Comparison of ENCODE assay signal across 13 cellular contexts in the genomic region with DNA sequence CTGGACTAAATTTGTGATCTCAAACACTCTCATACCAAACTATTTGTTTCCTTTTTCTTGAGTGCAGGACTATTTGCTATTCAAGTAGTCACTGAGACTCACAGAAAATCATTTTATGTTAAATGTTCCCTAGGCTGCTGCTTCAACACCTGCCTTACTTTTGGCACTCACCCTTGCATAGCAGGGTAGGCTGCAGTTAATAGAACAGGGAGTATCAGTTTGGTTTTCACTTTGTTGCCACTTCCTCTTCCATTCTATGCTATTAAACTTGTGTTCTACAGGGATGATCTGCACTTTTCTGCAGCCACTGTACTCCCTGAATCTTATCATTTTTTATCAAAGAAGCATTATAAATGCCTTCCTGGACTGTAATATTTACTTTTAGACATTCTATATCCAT.
DNase-seq lines count a peak whose midpoint lies in the region; ATAC-seq and TF ChIP-seq lines count a peak whose summit lies in the region.
"Had no signal": no experiment of that assay in that cellular context is flagged by ENCODE, and none has a peak within 500 bp of the region (broad histone marks: within the 10 kb centered on the region; RNA-seq: fewer than 3 reads in every experiment).

No MANE protein-coding gene starts in this region.

- no peaks in the 10 kb centered on the region for H3K27me3 ChIP-seq in left ventricle myocardium inferior (ENCODE audit: low read depth)
- H3K27me3 ChIP-seq in upper lobe of right lung: no peaks in the 10 kb centered on the region
- H3K27me3 ChIP-seq: upper lobe of left lung had no signal

- H3K9me3 ChIP-seq in OCI-LY7 (ENCODE audit: low read length) (peaks cover 26% of the 10 kb centered on the region; the same call in 1 of the 2 replicates), left ventricle myocardium inferior (replicated peaks) (peaks cover 4% of the 10 kb centered on the region), upper lobe of right lung (no peaks in the 10 kb centered on the region)
- H3K9me3 ChIP-seq: upper lobe of left lung had no signal

- POLR2A ChIA-PET in OCI-LY7 (lab: Charles Lee): interaction anchor here (0.7 kb wide), 1 partner anchor 100 kb away, joined by 3 read pairs; no protein-coding TSS in a partner anchor

- no peaks in the 10 kb centered on the region for H3K9me2 ChIP-seq in OCI-LY7 (ENCODE audit: insufficient read depth, low read length)

- peak overlapping the region; percentile 66 for H3K4me2 ChIP-seq in OCI-LY7 (ENCODE audit: low read length)

- peak; percentile 88 for DNase-seq in OCI-LY7 (ENCODE audit: low spot score)
- DNase-seq in left ventricle myocardium inferior: no peak
- DNase-seq in upper lobe of right lung: no peak
- DNase-seq in AML-193 (lab: John Stamatoyannopoulos, UW): no peak
- no peak for DNase-seq in T-helper 2 cell
- DNase-seq: activated CD4-positive, alpha-beta T cell treated with anti-CD3 and anti-CD28 coated beads, Interleukin-2, amount 50 U/mL, for 48 hours; effector memory CD4-positive, alpha-beta T cell; head of caudate nucleus; NCI-H2227 treated with DMSO at 0.1 percent for 48 hours; upper lobe of left lung had no signal

- H3K4me1 ChIP-seq in OCI-LY7 (ENCODE audit: insufficient read depth, low read length, poor library complexity, severe bottlenecking) (peaks cover 28% of the 10 kb centered on the region), left ventricle myocardium inferior (no peaks in the 10 kb centered on the region), upper lobe of right lung (no peaks in the 10 kb centered on the region)
- H3K4me1 ChIP-seq: upper lobe of left lung had no signal

- H3K27ac ChIP-seq in OCI-LY7 (ENCODE audit: low read depth, low read length, poor library complexity, severe bottlenecking): peak overlapping the region; percentile 95
- H3K27ac ChIP-seq in left ventricle myocardium inferior (replicated peaks): no peak overlapping the region
- H3K27ac ChIP-seq in upper lobe of right lung: no peak overlapping the region
- H3K27ac ChIP-seq: upper lobe of left lung had no signal

- H3K79me2 ChIP-seq in OCI-LY7 (ENCODE audit: insufficient read depth, low read depth, low read length): no peaks in the 10 kb centered on the region

- no peaks in the 10 kb centered on the region for H4K20me1 ChIP-seq in OCI-LY7 (ENCODE audit: insufficient read depth, low read length)

- intact Hi-C loops in OCI-LY7 (cut with micrococcal nuclease; ENCODE audit: unreplicated experiment): loop anchor here (2.0 to 5.0 kb wide), 3 partner anchors 15 to 235 kb away; partner anchors contain the start of genes NTNG1 and PRMT6
- intact Hi-C loops in left ventricle myocardium inferior (cut with micrococcal nuclease): no loop called here
- intact Hi-C loops in upper lobe of right lung (cut with DNase I): no loop called here

- CTCF ChIA-PET in OCI-LY7 (lab: Charles Lee; ENCODE audit: unreplicated experiment): no interaction called here

- ATAC-seq in GM18868 (IDR thresholded peaks at IDR 0.05; ENCODE audit: unreplicated experiment) (peak; percentile 100), GM21447 (IDR thresholded peaks at IDR 0.05; ENCODE audit: unreplicated experiment) (peak; percentile 100), HG03060 (IDR thresholded peaks at IDR 0.05; ENCODE audit: low read depth, unreplicated experiment) (peak; percentile 100), upper lobe of right lung (no peak)

- H2AFZ ChIP-seq in OCI-LY7 (ENCODE audit: low read length): peak overlapping the region; percentile 65

- peak overlapping the region; percentile 46 for H3K4me3 ChIP-seq in OCI-LY7 (ENCODE audit: low read depth, low read length, poor library complexity, severe bottlenecking)
- H3K4me3 ChIP-seq in left ventricle myocardium inferior: no peak overlapping the region
- H3K4me3 ChIP-seq in upper lobe of right lung: no peak overlapping the region
- H3K4me3 ChIP-seq: upper lobe of left lung had no signal

- TF ChIP-seq CTCF in OCI-LY7 (conservative IDR thresholded peaks at IDR 0.05; ENCODE audit: low read length) (no peak), left ventricle myocardium inferior (IDR thresholded peaks at IDR 0.05; ENCODE audit: borderline replicate concordance) (no peak), upper lobe of right lung (IDR thresholded peaks at IDR 0.05) (no peak)

- H3K36me3 ChIP-seq in OCI-LY7 (ENCODE audit: insufficient read depth, low read length): peaks cover 12% of the 10 kb centered on the region
- no peaks in the 10 kb centered on the region for H3K36me3 ChIP-seq in left ventricle myocardium inferior
- no peaks in the 10 kb centered on the region for H3K36me3 ChIP-seq in upper lobe of right lung
- H3K36me3 ChIP-seq: upper lobe of left lung had no signal

- no TSS peak for BruUV-seq in OCI-LY7 (replicated peaks; lab: Mats Ljungman, UMichigan)
